Comparison of ENCODE assay signal across 30 cellular contexts in genomic region chr11:42462558-42463310, GRCh38.
DNase-seq lines count a peak whose midpoint lies in the region; ATAC-seq, FAIRE-seq and TF ChIP-seq lines count a peak whose summit lies in the region.
"Had no signal": no experiment of that assay in that cellular context is flagged by ENCODE, and none has a peak within 500 bp of the region (broad histone marks: within the 10 kb centered on the region; RNA-seq: fewer than 3 reads in every experiment).

No MANE protein-coding gene starts in this region.

- peak; percentile 73 for FAIRE-seq in keratinocyte (lab: Jason Lieb, UNC)
- FAIRE-seq: A549, GM12892, GM19239, islet of Langerhans, K562 had no signal

- peak overlapping the region; percentile 70 for H2AFZ ChIP-seq in keratinocyte (ENCODE audit: control insufficient read depth, low read length)
- H2AFZ ChIP-seq: hepatocyte had no signal

- peak overlapping the region; percentile 45 for H3K4me2 ChIP-seq in keratinocyte (ENCODE audit: control insufficient read depth, extremely low read depth, insufficient read depth, low read depth, low read length)
- H3K4me2 ChIP-seq: A549, hepatocyte, SK-N-SH had no signal

- 49 to 53% methylated on average over 8 of the region's 8 CpGs for WGBS in body of pancreas, 2 donors

- no peaks in the 10 kb centered on the region for H3K79me2 ChIP-seq in keratinocyte (ENCODE audit: control insufficient read depth, insufficient read depth, low read length)
- H3K79me2 ChIP-seq: hepatocyte had no signal

- TF ChIP-seq POLR2A in body of pancreas (IDR thresholded peaks at IDR 0.05), result no peak

- in situ Hi-C loops in astrocyte of the spinal cord (cut with HindIII; ENCODE audit: low sequenced_read_pairs), result no loop called here

- H3K36me3 ChIP-seq in keratinocyte (ENCODE audit: control insufficient read depth in 2 of 2, extremely low read depth in 1 of 2, insufficient read depth in 2 of 2, low read length in 2 of 2), result no peaks in the 10 kb centered on the region
- H3K36me3 ChIP-seq in body of pancreas (replicated peaks in 1 of 2; ENCODE audit: insufficient read depth in 1 of 2, low read depth in 2 of 2), result no peaks in the 10 kb centered on the region
- H3K36me3 ChIP-seq: spleen had no signal

- H3K4me1 ChIP-seq in keratinocyte (ENCODE audit: control insufficient read depth, extremely low read depth, insufficient read depth, low read length) (peaks cover 12% of the 10 kb centered on the region), body of pancreas (no peaks in the 10 kb centered on the region)
- H3K4me1 ChIP-seq: A549, spleen had no signal

- ATAC-seq in body of pancreas (no peak), GM18870 (IDR thresholded peaks at IDR 0.05; ENCODE audit: unreplicated experiment) (no peak)
- ATAC-seq: A549, K562 had no signal

- peak overlapping the region; percentile 13 for H3K27ac ChIP-seq in keratinocyte (ENCODE audit: control insufficient read depth, insufficient read depth, low read length)
- no peak overlapping the region for H3K27ac ChIP-seq in body of pancreas
- H3K27ac ChIP-seq: A549, hepatocyte, spleen had no signal

- no peak overlapping the region for H3K9ac ChIP-seq in keratinocyte (ENCODE audit: control insufficient read depth, extremely low read depth, insufficient read depth, low read length)
- H3K9ac ChIP-seq: SK-N-SH had no signal

- TF ChIP-seq CTCF in astrocyte of the spinal cord (IDR thresholded peaks at IDR 0.05; ENCODE audit: low read depth, low read length) (no peak), keratinocyte (optimal IDR thresholded peaks at IDR 0.05 in 1 of 3, IDR thresholded peaks at IDR 0.05 in 1 of 3, conservative IDR thresholded peaks at IDR 0.05 in 1 of 3; ENCODE audit: extremely low read depth in 1 of 3, insufficient read depth in 2 of 3, low read length in 3 of 3) (no peak), body of pancreas (IDR thresholded peaks at IDR 0.05) (no peak)

- dilution Hi-C loops in keratinocyte (cut with MboI; ENCODE audit: extremely low pct_ligation_motif_present, low sequenced_read_pairs), result no loop called here

- H3K4me3 ChIP-seq in astrocyte of the spinal cord (ENCODE audit: low read depth, low read length) (no peak overlapping the region), keratinocyte (ENCODE audit: control insufficient read depth in 2 of 3, extremely low read depth in 1 of 3, insufficient read depth in 2 of 3, low read depth in 1 of 3, low read length in 3 of 3) (no peak overlapping the region), body of pancreas (no peak overlapping the region)
- H3K4me3 ChIP-seq: A549, hepatocyte, K562, spleen had no signal

- H3K27me3 ChIP-seq in keratinocyte (ENCODE audit: control insufficient read depth, extremely low read depth, insufficient read depth, low read length), result no peaks in the 10 kb centered on the region
- no peaks in the 10 kb centered on the region for H3K27me3 ChIP-seq in body of pancreas
- H3K27me3 ChIP-seq: hepatocyte, spleen had no signal

- H4K20me1 ChIP-seq in keratinocyte (ENCODE audit: control insufficient read depth, extremely low read depth, insufficient read depth, low read length), result no peaks in the 10 kb centered on the region

- H3K9me1 ChIP-seq in keratinocyte (ENCODE audit: control insufficient read depth, extremely low read depth, insufficient read depth, low read length), result no peaks in the 10 kb centered on the region

- intact Hi-C loops in body of pancreas (cut with DNase I), result no loop called here

- DNase-seq in AG08395 (ENCODE audit: low spot score), result peak; percentile 26
- peak; percentile 41 for DNase-seq in H4 (ENCODE audit: low spot score)
- DNase-seq in astrocyte of the spinal cord (ENCODE audit: low read depth, low spot score), result peak; percentile 55
- peak; percentile 42 for DNase-seq in keratinocyte (ENCODE audit: low read depth, low spot score)
- no peak for DNase-seq in NCI-H187 treated with DMSO at 0.1 percent for 48 hours (lab: John Stamatoyannopoulos, UW)
- no peak for DNase-seq in body of pancreas
- no peak for DNase-seq in hippocampal formation (lab: John Stamatoyannopoulos, UW)
- DNase-seq: activated B cell treated with CpG ODN at 0.5 μM for 24 hours; activated CD8-positive, alpha-beta memory T cell treated with anti-CD3 and anti-CD28 coated beads for 24 hours; activated naive CD4-positive, alpha-beta T cell treated with anti-CD3 and anti-CD28 coated beads for 36 hours; activated T-cell treated with anti-CD3 and anti-CD28 coated beads, Interleukin-2, amount 50 U/mL, for 48 hours; anterior cingulate cortex; cortex of kidney; GOT3; mesenchymal stem cell; NCI-H2029; NCI-H446 treated with DMSO at 0.1 percent for 48 hours; NK-92 treated with Interleukin-12 subunit alpha and Interleukin-12 subunit beta, amount 100 ng/mL, for 24 hours; nucleus accumbens; RPMI8226; SK-N-SH; spleen; T-helper 9 cell had no signal

- H3K9me3 ChIP-seq in keratinocyte (ENCODE audit: control insufficient read depth, low read depth, low read length) (no peaks in the 10 kb centered on the region), body of pancreas (no peaks in the 10 kb centered on the region)
- H3K9me3 ChIP-seq: A549, SK-N-SH had no signal

Comparison
In these comparisons a context has a peak if more than half of its experiments do, and no peak if none do; other contexts are left out.
1. DNase-seq: peak in AG08395 (single experiment), H4 (single experiment), astrocyte of the spinal cord (single experiment) and keratinocyte (single experiment); none in NCI-H187 treated with DMSO at 0.1 percent for 48 hours (single experiment), body of pancreas (0 of 4) and hippocampal formation (0 of 2).